ENCODE assay signal across 8 cellular contexts in the genomic region with DNA sequence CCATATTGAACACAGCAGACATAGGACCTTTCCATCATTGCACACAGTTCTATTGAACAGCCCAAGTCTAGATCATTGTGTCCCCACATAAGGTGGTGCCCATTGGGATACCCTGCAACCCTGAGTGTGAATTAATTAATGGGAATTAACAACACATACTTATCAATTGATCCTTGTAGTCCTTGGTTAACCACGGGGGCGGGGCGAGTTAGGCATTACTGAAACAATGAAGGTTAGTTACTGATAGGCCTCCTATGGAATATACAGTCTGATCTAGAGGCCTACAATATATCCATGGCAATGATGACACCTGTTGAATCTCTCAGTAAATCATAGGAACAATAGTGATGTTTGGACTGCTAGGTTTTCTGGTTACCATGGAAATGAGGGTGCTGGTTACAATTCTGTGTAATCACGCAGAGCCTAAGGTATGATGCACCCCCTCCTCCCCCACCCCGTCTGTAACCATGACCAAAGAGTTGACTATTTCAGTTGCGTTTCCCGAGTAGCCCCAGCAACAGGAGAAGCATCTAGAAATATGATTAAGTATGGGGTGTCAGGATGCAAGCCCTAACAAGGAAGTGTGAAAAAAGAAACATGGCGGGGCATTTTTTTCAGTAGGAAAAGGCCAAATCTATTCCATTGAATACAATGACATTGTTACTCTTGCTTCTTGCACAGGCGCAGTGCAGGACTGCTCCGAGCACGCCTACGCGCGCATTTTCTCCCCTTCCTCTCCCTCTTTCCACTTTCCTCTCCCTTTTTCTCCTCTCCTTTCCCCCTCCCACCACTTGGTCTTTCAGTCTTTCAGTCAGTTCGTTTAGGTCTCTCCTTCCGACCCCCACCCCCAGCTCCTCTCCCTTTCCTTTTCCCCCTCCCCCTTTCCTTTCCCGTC. TPM values are rescaled to one million over a fixed set of nuclear protein-coding genes. Genes with fewer than 3 reads are reported as not detected.
A peak's percentile ranks its signal among the peaks of the same experiment; 100 is the strongest.
DNase-seq lines count a peak whose midpoint lies in the region; ATAC-seq, FAIRE-seq and TF ChIP-seq lines count a peak whose summit lies in the region.

No MANE protein-coding gene starts in this region.

- H3K9me3 ChIP-seq in A549 (no peaks in the 10 kb centered on the region), SK-N-SH (no peaks in the 10 kb centered on the region), breast epithelium (no peaks in the 10 kb centered on the region), left lung (no peaks in the 10 kb centered on the region)

- H3K27ac ChIP-seq in A549 = peak overlapping the region; percentile 82 to 97
- H3K27ac ChIP-seq in SK-N-SH (ENCODE audit: low read depth in 2 of 2, low read length in 1 of 2) = peak overlapping the region; percentile 96 to 97
- peak overlapping the region; percentile 89 to 93 for H3K27ac ChIP-seq in breast epithelium
- H3K27ac ChIP-seq in left lung = peak overlapping the region; percentile 83 to 92

- no peak for TF ChIP-seq CTCF in A549 (IDR thresholded peaks at IDR 0.05)
- no peak for TF ChIP-seq CTCF in SK-N-SH (IDR thresholded peaks at IDR 0.05)
- no peak for TF ChIP-seq CTCF in breast epithelium (IDR thresholded peaks at IDR 0.05)
- no peak for TF ChIP-seq CTCF in left lung (IDR thresholded peaks at IDR 0.05)

- H3K4me3 ChIP-seq in A549 (peak overlapping the region; percentile 58), SK-N-SH (ENCODE audit: low read depth in 2 of 2, low read length in 1 of 2) (peak overlapping the region; percentile 48 to 51), breast epithelium (peak overlapping the region; percentile 53 to 67 (median 62)), left lung (peak overlapping the region; percentile 11 to 64)

- peaks cover 17 to 26% of the 10 kb centered on the region in 2 experiments for H3K36me3 ChIP-seq in SK-N-SH (replicated peaks in 1 of 2; ENCODE audit: control insufficient read depth in 1 of 2, insufficient read depth in 2 of 2, low read length in 1 of 2)
- H3K36me3 ChIP-seq in breast epithelium = no peaks in the 10 kb centered on the region
- H3K36me3 ChIP-seq in left lung = no peaks in the 10 kb centered on the region

- POLR2A ChIA-PET in A549 (lab: Yijun Ruan, JAX) (interaction anchor here (0.6 to 1.9 kb wide), 15 partner anchors 10 to 899 kb away, joined by 3 to 47 read pairs (median 4); a partner anchor contains a TSS), SK-N-SH (lab: Yijun Ruan, JAX) (interaction anchor here (0.7 to 1.9 kb wide), 7 partner anchors 10 to 1128 kb away, joined by 3 to 19 read pairs (median 3); a partner anchor contains a TSS)

- peak overlapping the region; percentile 93; the same call in 1 of the 2 replicates for H3K9ac ChIP-seq in SK-N-SH

- peak overlapping the region; percentile 77 for H2AFZ ChIP-seq in SK-N-SH (ENCODE audit: low read depth)

- H4K20me1 ChIP-seq in SK-N-SH (ENCODE audit: insufficient read depth) = peaks cover 38% of the 10 kb centered on the region

- H3K4me2 ChIP-seq in A549 (peak overlapping the region; percentile 55), SK-N-SH (peak overlapping the region; percentile 64; the same call in 1 of the 2 replicates)

- FAIRE-seq in A549 (lab: Jason Lieb, UNC) = no peak

- CTCF ChIA-PET in A549 (lab: Yijun Ruan, JAX) = interaction anchor here (0.6 to 1.4 kb wide), 7 partner anchors 10 to 371 kb away, joined by 3 to 5 read pairs (median 4); a partner anchor contains a TSS
- CTCF ChIA-PET in SK-N-SH (lab: Yijun Ruan, JAX) = interaction anchor here (0.9 to 1.4 kb wide), 2 partner anchors 14 to 83 kb away, joined by 3 to 5 read pairs; a partner anchor contains a TSS

- DNase-seq in A549 (ENCODE audit: low read depth in 1 of 2, low spot score in 1 of 2) (peak; percentile 35 to 71), SK-N-SH (peak; percentile 42), breast epithelium (ENCODE audit: low spot score in 2 of 2) (no peak), left lung (no peak), mesenteric fat pad (ENCODE audit: low spot score) (no peak)
- peak; percentile 16 for DNase-seq in stimulated activated CD8-positive, alpha-beta memory T cell treated with anti-CD3 and anti-CD28 coated beads, Interleukin-4, amount 100 ng/mL, for 24 hours (ENCODE audit: low read depth)

- WGBS in A549 (ENCODE audit: missing lambda C conversion rate) = 27% methylated on average over 16 of the region's 17 CpGs
- 22% methylated on average over 17 of the region's 17 CpGs for WGBS in SK-N-SH (ENCODE audit: low lambda C conversion rate)

- ATAC-seq in A549 (peak; percentile 71 to 81), GM18858 (IDR thresholded peaks at IDR 0.05; ENCODE audit: unreplicated experiment) (peak; percentile 20), HG03103 (IDR thresholded peaks at IDR 0.05; ENCODE audit: low read depth, unreplicated experiment) (peak; percentile 31), left lung (peak; percentile 72)

- H3K27me3 ChIP-seq in SK-N-SH (ENCODE audit: insufficient read depth) (no peaks in the 10 kb centered on the region; the same call in 1 of the 2 replicates), breast epithelium (peaks cover 0 to 3% of the 10 kb centered on the region in 2 donors), left lung (no peaks in the 10 kb centered on the region)

- no peak for TF ChIP-seq EP300 in A549 (IDR thresholded peaks at IDR 0.05)
- no peak for TF ChIP-seq EP300 in SK-N-SH (IDR thresholded peaks at IDR 0.05; ENCODE audit: borderline replicate concordance in 1 of 2, low read depth in 1 of 2, low read length in 1 of 2)

- H3K4me1 ChIP-seq in A549 (peaks cover 20% of the 10 kb centered on the region), SK-N-SH (ENCODE audit: control insufficient read depth in 1 of 2, insufficient read depth in 2 of 2, low read depth in 1 of 2, low read length in 1 of 2) (peaks cover 0 to 6% of the 10 kb centered on the region in 2 experiments; a peak in 3 of 4 replicates), breast epithelium (no peaks in the 10 kb centered on the region), left lung (peaks cover 0 to 25% of the 10 kb centered on the region in 2 donors)

- TF ChIP-seq RAD21 in A549 (conservative IDR thresholded peaks at IDR 0.05 in 1 of 2, IDR thresholded peaks at IDR 0.05 in 1 of 2) (no peak), SK-N-SH (IDR thresholded peaks at IDR 0.05; ENCODE audit: low read length) (no peak)

- intact Hi-C loops in breast epithelium (cut with DNase I; ENCODE audit: low total_unique reads) (no loop called here), left lung (cut with DNase I) (no loop called here)

- H3K79me2 ChIP-seq in SK-N-SH (ENCODE audit: insufficient read depth) = peaks cover 43% of the 10 kb centered on the region

- peak; percentile 25; the same call in 1 of the 2 replicates for TF ChIP-seq POLR2A in A549 (IDR thresholded peaks at IDR 0.05; ENCODE audit: low read length)
- no peak for TF ChIP-seq POLR2A in breast epithelium (IDR thresholded peaks at IDR 0.05)

- H3K9me2 ChIP-seq in SK-N-SH = no peaks in the 10 kb centered on the region

- H3F3A ChIP-seq in SK-N-SH (replicated peaks; ENCODE audit: insufficient read depth) = peaks cover 8% of the 10 kb centered on the region

TF ChIP-seq in SK-N-SH, 30 proteins besides CTCF, POLR2A, EP300 and RAD21 (continues in another document):
- TF ChIP-seq GATA2 (CRISPR knock-in tag; IDR thresholded peaks at IDR 0.05) = no peak

RNA-seq across cellular contexts. Expression of a gene that starts 0.7 kb away (rescaled TPM):
- polyA plus RNA-seq in A549 (2011; rRNA removed) = 362 and 631 TPM in 2 replicates
- 245 and 286 TPM in 2 replicates for polyA plus RNA-seq in A549 (2012; cell fraction: cytosol; rRNA removed)
- polyA plus RNA-seq in A549 (2012; cell fraction: nucleus; rRNA removed) = 271 and 435 TPM in 2 replicates
- polyA plus RNA-seq in A549 (2017; fragmentation: RNase III; extraction: RNeasy Plus Mini Kit Qiagen cat#74134 plus additional on column Dnase treatment) = 384 to 405 TPM (median 403 TPM) in 3 replicates
- 471 and 547 TPM in 2 replicates for polyA minus RNA-seq in A549 (2011; rRNA and poly(A)+ RNA removed)
- 210 and 288 TPM in 2 replicates for polyA plus RNA-seq in SK-N-SH (2012; rRNA removed)
- polyA plus RNA-seq in SK-N-SH (2012; cell fraction: cytosol; rRNA removed) = 195 and 232 TPM in 2 replicates
- 380 and 614 TPM in 2 replicates for polyA plus RNA-seq in SK-N-SH (2012; cell fraction: nucleus; rRNA removed)
- 100 to 1,000 TPM; 247 to 260 (median 257) TPM for total RNA-seq in breast epithelium
- total RNA-seq in left lung = 100 to 1,000 TPM; 241 to 245 TPM
- total RNA-seq in mesenteric fat pad = 168 TPM

RNA-seq across cellular contexts. Expression of a gene that starts 18.8 kb away (rescaled TPM):
- 3.1 and 3.6 TPM in 2 replicates for polyA plus RNA-seq in A549 (2011; rRNA removed)
- 1.7 and 1.9 TPM in 2 replicates for polyA plus RNA-seq in A549 (2012; cell fraction: cytosol; rRNA removed)
- 10.4 and 17.5 TPM in 2 replicates for polyA plus RNA-seq in A549 (2012; cell fraction: nucleus; rRNA removed)
- polyA plus RNA-seq in A549 (2017; fragmentation: RNase III; extraction: RNeasy Plus Mini Kit Qiagen cat#74134 plus additional on column Dnase treatment) = 1.4 to 2.4 TPM (median 2.0 TPM) in 3 replicates
- polyA minus RNA-seq in A549 (2011; rRNA and poly(A)+ RNA removed) = 3.4 and 5.0 TPM in 2 replicates
- 1.5 and 1.7 TPM in 2 replicates for polyA plus RNA-seq in SK-N-SH (2012; rRNA removed)
- 0.42 and 0.60 TPM in 2 replicates for polyA plus RNA-seq in SK-N-SH (2012; cell fraction: cytosol; rRNA removed)
- 8.7 and 11.1 TPM in 2 replicates for polyA plus RNA-seq in SK-N-SH (2012; cell fraction: nucleus; rRNA removed)
- 1 to 10 TPM in 2 of 3 donors, not detected in 1; 1.0 to 1.6 TPM for total RNA-seq in breast epithelium
- 1 to 10 TPM in 1 of 2 donors, under 1 TPM in 1; 0.99 to 3.0 TPM for total RNA-seq in left lung
- total RNA-seq in mesenteric fat pad = 0.84 TPM

RNA-seq across cellular contexts. Expression of a gene that starts 28.8 kb away (rescaled TPM):
- polyA plus RNA-seq in A549 (2011; rRNA removed) (18.8 and 23.2 TPM in 2 replicates), A549 (2017; fragmentation: RNase III; extraction: RNeasy Plus Mini Kit Qiagen cat#74134 plus additional on column Dnase treatment) (16.5 to 22.0 TPM (median 19.1 TPM) in 3 replicates), SK-N-SH (2012; rRNA removed) (30.4 and 31.4 TPM in 2 replicates)
- polyA plus RNA-seq in A549 (2012; cell fraction: cytosol; rRNA removed) = 15.6 and 20.2 TPM in 2 replicates
- 35.2 and 42.2 TPM in 2 replicates for polyA plus RNA-seq in A549 (2012; cell fraction: nucleus; rRNA removed)
- polyA minus RNA-seq in A549 (2011; rRNA and poly(A)+ RNA removed) = 51.9 and 55.1 TPM in 2 replicates
- polyA plus RNA-seq in SK-N-SH (2012; cell fraction: cytosol; rRNA removed) = 17.0 and 20.9 TPM in 2 replicates
- polyA plus RNA-seq in SK-N-SH (2012; cell fraction: nucleus; rRNA removed) = 53.7 and 65.2 TPM in 2 replicates
- total RNA-seq in breast epithelium (10 to 100 TPM; 11.5 to 17.6 (median 11.5) TPM), left lung (10 to 100 TPM; 19.5 to 26.3 TPM), mesenteric fat pad (11.8 TPM)

RNA-seq across cellular contexts. Expression of a gene that starts 59.7 kb away (rescaled TPM):
- polyA plus RNA-seq in A549 (2011; rRNA removed) (0.39 and 0.67 TPM in 2 replicates), A549 (2017; fragmentation: RNase III; extraction: RNeasy Plus Mini Kit Qiagen cat#74134 plus additional on column Dnase treatment) (0.10 to 0.15 TPM (median 0.13 TPM) in 3 replicates), SK-N-SH (2012; rRNA removed) (not detected in 2 replicates)
- 0.04 and 0.06 TPM in 2 replicates for polyA plus RNA-seq in A549 (2012; cell fraction: cytosol; rRNA removed)
- polyA plus RNA-seq in A549 (2012; cell fraction: nucleus; rRNA removed) = 0.04 TPM in 1 of 2 replicates, not detected in the other
- polyA minus RNA-seq in A549 (2011; rRNA and poly(A)+ RNA removed) = 0.68 and 1.1 TPM in 2 replicates
- polyA plus RNA-seq in SK-N-SH (2012; cell fraction: cytosol; rRNA removed) = not detected in 2 replicates
- not detected in 2 replicates for polyA plus RNA-seq in SK-N-SH (2012; cell fraction: nucleus; rRNA removed)
- total RNA-seq in breast epithelium (1 to 10 TPM in 2 of 3 donors, not detected in 1; 1.8 to 6.9 TPM), left lung (under 1 TPM; 0.21 to 0.67 TPM), mesenteric fat pad (not detected)

Comparison
In these comparisons a context has a peak if more than half of its experiments do, and no peak if none do; other contexts are left out.
1. ATAC-seq: peak in every context shown above with its lines; median percentile 76 in A549; 72 in left lung; 31 in HG03103; 20 in GM18858.
2. DNase-seq: peak in A549 (2 of 2), SK-N-SH (single experiment) and stimulated activated CD8-positive, alpha-beta memory T cell treated with anti-CD3 and anti-CD28 coated beads, Interleukin-4, amount 100 ng/mL, for 24 hours (single experiment); none in breast epithelium (0 of 2), left lung (0 of 2) and mesenteric fat pad (single experiment).
3. Peak in every context shown above with its lines, with median percentiles within 50 percentile points of each other: H3K27ac ChIP-seq and H3K4me3 ChIP-seq.